Comparison of ENCODE assay signal across 8 cellular contexts in genomic region chr17:21213491-21214014, GRCh38. TPM values are rescaled to one million over a fixed set of nuclear protein-coding genes. Genes with fewer than 3 reads are reported as not detected.
A peak's percentile ranks its signal among the peaks of the same experiment; 100 is the strongest.
DNase-seq lines count a peak whose midpoint lies in the region; ATAC-seq, FAIRE-seq and TF ChIP-seq lines count a peak whose summit lies in the region.

No MANE protein-coding gene starts in this region.

- no peak for FAIRE-seq in A549 (lab: Jason Lieb, UNC)

- no peak for TF ChIP-seq EP300 in A549 (IDR thresholded peaks at IDR 0.05)

- WGBS in A549 (ENCODE audit: missing lambda C conversion rate): 1% methylated on average over 36 of the region's 44 CpGs

- TF ChIP-seq RAD21 in A549 (conservative IDR thresholded peaks at IDR 0.05 in 1 of 2, IDR thresholded peaks at IDR 0.05 in 1 of 2): no peak

- peak overlapping the region; percentile 95 for H3K4me2 ChIP-seq in A549

- TF ChIP-seq CTCF in A549 (IDR thresholded peaks at IDR 0.05) (no peak), colonic mucosa (IDR thresholded peaks at IDR 0.05) (no peak)

- no peak for TF ChIP-seq POLR2A in A549 (IDR thresholded peaks at IDR 0.05; ENCODE audit: low read length)

- H3K4me3 ChIP-seq in A549: peak overlapping the region; percentile 93
- H3K4me3 ChIP-seq in colonic mucosa: peak overlapping the region; percentile 97

- POLR2A ChIA-PET in A549 (lab: Yijun Ruan, JAX): interaction anchor here (0.5 to 1.7 kb wide), 8 partner anchors 12 to 170 kb away, joined by 3 to 7 read pairs (median 4); partner anchors contain the start of genes NATD1 and USP22

- CTCF ChIA-PET in A549 (lab: Yijun Ruan, JAX): interaction anchor here (0.8 to 1.6 kb wide), 7 partner anchors 13 to 85 kb away, joined by 3 to 6 read pairs (median 4); no protein-coding TSS in a partner anchor

- H3K27ac ChIP-seq in A549 (peak overlapping the region; percentile 94 to 97), colonic mucosa (peak overlapping the region; percentile 90), temporal lobe (ENCODE audit: low read depth, low read length) (peak overlapping the region; percentile 79)

- ATAC-seq in A549 (peak; percentile 56 to 59), GM18517 (IDR thresholded peaks at IDR 0.05; ENCODE audit: unreplicated experiment) (peak; percentile 28), HG02981 (IDR thresholded peaks at IDR 0.05; ENCODE audit: unreplicated experiment) (peak; percentile 10)

- H3K36me3 ChIP-seq in colonic mucosa: no peaks in the 10 kb centered on the region

- no peaks in the 10 kb centered on the region for H3K27me3 ChIP-seq in colonic mucosa

- H3K4me1 ChIP-seq in A549 (peaks cover 40% of the 10 kb centered on the region), colonic mucosa (peaks cover 22% of the 10 kb centered on the region)

- intact Hi-C loops in colonic mucosa (cut with DNase I): no loop called here

- H3K9me3 ChIP-seq in A549 (no peaks in the 10 kb centered on the region), colonic mucosa (no peaks in the 10 kb centered on the region)

- peak overlapping the region; percentile 91 to 92 for H3K9ac ChIP-seq in colonic mucosa (ENCODE audit: low read depth in 2 of 2, low read length in 2 of 2)

- DNase-seq in A549 (ENCODE audit: low read depth in 1 of 2, low spot score in 1 of 2) (peak in 1 of 2 experiments; percentile 72), colonic mucosa (no peak), lung microvascular endothelial cell (ENCODE audit: low read depth in 2 of 2) (peak; percentile 50 to 53), NCI-H187 (lab: John Stamatoyannopoulos, UW) (no peak)

TF ChIP-seq in A549, 52 proteins besides CTCF, POLR2A, EP300 and RAD21:
- TF ChIP-seq FOSL2 (IDR thresholded peaks at IDR 0.05): no peak
- no peak for TF ChIP-seq FOSL2 (CRISPR knock-in tag; IDR thresholded peaks at IDR 0.05)
- no peak for TF ChIP-seq ATOH8 (CRISPR knock-in tag; IDR thresholded peaks at IDR 0.05; ENCODE audit: low read depth)
- peak; percentile 2; the same call in 1 of the 2 replicates for TF ChIP-seq MYC (IDR thresholded peaks at IDR 0.05; ENCODE audit: borderline replicate concordance, low read length)
- no peak for TF ChIP-seq EHMT2 (IDR thresholded peaks at IDR 0.05; ENCODE audit: low read depth)
- peak; percentile 46; the same call in 1 of the 2 replicates for TF ChIP-seq E2F6 (IDR thresholded peaks at IDR 0.05; ENCODE audit: borderline replicate concordance, low read depth)
- no peak for TF ChIP-seq BHLHE40 (IDR thresholded peaks at IDR 0.05; ENCODE audit: low read depth, low read length)
- no peak for TF ChIP-seq HES2 (IDR thresholded peaks at IDR 0.05)
- TF ChIP-seq HOXB5 (CRISPR knock-in tag; IDR thresholded peaks at IDR 0.05): no peak
- TF ChIP-seq ZFP36 (IDR thresholded peaks at IDR 0.05; ENCODE audit: borderline replicate concordance, partially characterized antibody): no peak
- peak; percentile 80 for TF ChIP-seq PHF8 (IDR thresholded peaks at IDR 0.05; ENCODE audit: borderline replicate concordance, low read depth)
- TF ChIP-seq CHD2 (IDR thresholded peaks at IDR 0.05; ENCODE audit: low read length, partially characterized antibody): no peak
- TF ChIP-seq NFE2L2 (conservative IDR thresholded peaks at IDR 0.05; ENCODE audit: low read length): no peak
- no peak for TF ChIP-seq ESRRA (IDR thresholded peaks at IDR 0.05; ENCODE audit: borderline replicate concordance, low read length)
- no peak for TF ChIP-seq POLR2AphosphoS2 (conservative IDR thresholded peaks at IDR 0.05; ENCODE audit: low read length)

TF ChIP-seq in PFSK-1, 5 proteins besides CTCF, POLR2A, EP300 and RAD21:
- TF ChIP-seq REST (IDR thresholded peaks at IDR 0.05; ENCODE audit: insufficient read depth in 1 of 2, low read depth in 2 of 2, low read length in 2 of 2) (no peak), FOXP2 (optimal IDR thresholded peaks at IDR 0.05; ENCODE audit: borderline replicate concordance, extremely low read depth, extremely low read length, insufficient read depth) (no peak), TAF1 (IDR thresholded peaks at IDR 0.05; ENCODE audit: borderline replicate concordance, insufficient read depth, low read length) (no peak), POLR2AphosphoS5 (IDR thresholded peaks at IDR 0.05; ENCODE audit: low read depth, low read length) (no peak), SIN3A (IDR thresholded peaks at IDR 0.05; ENCODE audit: borderline replicate concordance, insufficient read depth, low read length) (0 out of 2 replicates have a peak, but pooled peaks have one; percentile 63)

RNA-seq across cellular contexts. Expression of gene TMEM11, which starts 0.4 kb away (rescaled TPM):
- 57.7 and 61.4 TPM in 2 replicates for polyA plus RNA-seq in A549 (2011; rRNA removed)
- polyA plus RNA-seq in A549 (2012; cell fraction: cytosol; rRNA removed): 131 and 134 TPM in 2 replicates
- 108 and 123 TPM in 2 replicates for polyA plus RNA-seq in A549 (2012; cell fraction: nucleus; rRNA removed)
- 61.0 to 69.5 TPM (median 62.0 TPM) in 3 replicates for polyA plus RNA-seq in A549 (2017; fragmentation: RNase III; extraction: RNeasy Plus Mini Kit Qiagen cat#74134 plus additional on column Dnase treatment)
- polyA minus RNA-seq in A549 (2011; rRNA and poly(A)+ RNA removed): 77.3 and 77.6 TPM in 2 replicates
- polyA plus RNA-seq in PFSK-1 (2012; ENCODE audit: insufficient read length, low read depth): 72.1 TPM
- total RNA-seq in colonic mucosa: 10 to 100 TPM; 28.6 to 44.8 TPM
- total RNA-seq in lung microvascular endothelial cell: 15.0 and 18.1 TPM in 2 replicates
- 5.9 TPM for total RNA-seq in temporal lobe

RNA-seq across cellular contexts. Expression of gene NATD1, which starts 39.7 kb away (rescaled TPM):
- polyA plus RNA-seq in A549 (2011; rRNA removed): 1.1 and 1.5 TPM in 2 replicates
- 0.61 and 1.0 TPM in 2 replicates for polyA plus RNA-seq in A549 (2012; cell fraction: cytosol; rRNA removed)
- 1.0 and 1.3 TPM in 2 replicates for polyA plus RNA-seq in A549 (2012; cell fraction: nucleus; rRNA removed)
- polyA plus RNA-seq in A549 (2017; fragmentation: RNase III; extraction: RNeasy Plus Mini Kit Qiagen cat#74134 plus additional on column Dnase treatment): 1.0 to 1.6 TPM (median 1.3 TPM) in 3 replicates
- 1.3 and 1.5 TPM in 2 replicates for polyA minus RNA-seq in A549 (2011; rRNA and poly(A)+ RNA removed)
- 30.7 TPM for polyA plus RNA-seq in PFSK-1 (2012; ENCODE audit: insufficient read length, low read depth)
- 1 to 10 TPM; 1.8 to 5.2 TPM for total RNA-seq in colonic mucosa
- 2.6 and 3.6 TPM in 2 replicates for total RNA-seq in lung microvascular endothelial cell
- 3.0 TPM for total RNA-seq in temporal lobe

Comparison
In these comparisons a context has a peak if more than half of its experiments do, and no peak if none do; other contexts are left out.
1. DNase-seq: peak in lung microvascular endothelial cell (2 of 2); none in colonic mucosa (single experiment) and NCI-H187 (0 of 2).
2. Peak in every context shown above with its lines, with median percentiles within 50 percentile points of each other: ATAC-seq and H3K27ac ChIP-seq.